ENCODE assay signal across 9 cellular contexts in the genomic region with DNA sequence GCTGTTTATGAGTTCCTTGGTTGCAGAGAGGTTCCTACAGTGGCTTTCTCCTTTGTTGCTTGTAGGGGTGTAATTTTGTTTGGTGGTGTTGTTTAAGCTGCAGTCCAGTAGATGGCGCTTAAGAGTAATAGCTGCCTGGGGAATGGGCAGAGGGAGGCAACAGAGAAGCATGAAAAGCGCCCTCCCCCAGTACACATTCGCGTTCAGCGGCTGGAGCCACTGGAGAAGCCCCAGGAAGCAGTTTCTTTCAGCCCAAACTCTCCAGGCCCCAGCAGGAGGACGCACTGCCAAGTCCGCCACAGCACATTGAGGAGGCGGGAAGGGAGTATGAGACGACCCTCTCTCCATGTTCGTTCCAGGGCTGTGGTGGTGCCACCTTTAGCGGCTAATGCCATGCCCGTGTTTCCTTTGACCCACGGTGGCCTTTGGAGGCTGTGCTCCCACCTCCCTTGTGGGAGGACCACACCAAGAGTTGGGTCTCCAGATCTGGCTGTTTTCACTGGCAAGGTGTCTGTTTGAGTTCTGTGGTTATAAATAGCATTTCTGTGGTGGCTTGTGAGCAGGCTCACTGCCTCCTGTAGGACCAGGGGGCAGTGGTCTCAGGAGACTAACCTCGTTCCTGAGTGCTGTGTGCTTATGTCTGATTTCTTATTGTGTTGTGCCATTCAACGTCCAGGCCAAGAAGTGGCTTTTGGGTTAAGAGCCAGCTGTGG.
DNase-seq lines count a peak whose midpoint lies in the region; ATAC-seq, FAIRE-seq and TF ChIP-seq lines count a peak whose summit lies in the region.
"Had no signal": no experiment of that assay in that cellular context is flagged by ENCODE, and none has a peak within 500 bp of the region (broad histone marks: within the 10 kb centered on the region; RNA-seq: fewer than 3 reads in every experiment).

No MANE protein-coding gene starts in this region.

- H3K36me3 ChIP-seq in HCT116 (ENCODE audit: control insufficient read depth in 1 of 2, insufficient read depth in 2 of 2, low read length in 2 of 2) (no peaks in the 10 kb centered on the region), endothelial cell of umbilical vein (ENCODE audit: control insufficient read depth in 2 of 2, extremely low read depth in 1 of 2, insufficient read depth in 2 of 2, low read length in 2 of 2) (no peaks in the 10 kb centered on the region)

- H3K9me1 ChIP-seq in endothelial cell of umbilical vein (replicated peaks; ENCODE audit: control insufficient read depth, extremely low read depth, insufficient read depth, low read length) = no peaks in the 10 kb centered on the region

- DNase-seq in DMS 273 (lab: John Stamatoyannopoulos, UW; ENCODE audit: unreplicated experiment) (peak; percentile 62), DMS 273 treated with DMSO at 0.1 percent for 48 hours (lab: John Stamatoyannopoulos, UW) (no peak), HCT116 (ENCODE audit: low read depth, low spot score) (peak; percentile 13), RWPE1 (ENCODE audit: low spot score) (peak; percentile 53), endothelial cell of umbilical vein (ENCODE audit: low read depth, low spot score) (peak; percentile 63)

- H2AFZ ChIP-seq in HCT116 (ENCODE audit: low read depth, low read length, poor library complexity, severe bottlenecking) = no peak overlapping the region
- no peak overlapping the region for H2AFZ ChIP-seq in endothelial cell of umbilical vein (ENCODE audit: low read depth, low read length)

- dilution Hi-C loops in endothelial cell of umbilical vein (cut with MboI; ENCODE audit: extremely low pct_ligation_motif_present, low sequenced_read_pairs) = no loop called here

- RAD21 ChIA-PET in HCT116 (lab: Charles Lee; ENCODE audit: low non-redundant PET in 1 of 2, low total read pairs in 2 of 2, uncharacterized antibody in 2 of 2, unreplicated experiment in 2 of 2) = no interaction called here

- H3K9ac ChIP-seq in HCT116 (ENCODE audit: low read length) = no peak overlapping the region
- H3K9ac ChIP-seq in endothelial cell of umbilical vein (replicated peaks; ENCODE audit: extremely low read depth, insufficient read depth, low read length) = no peak overlapping the region

- H3K4me1 Mint-ChIP-seq in nephron = peaks cover 4% of the 10 kb centered on the region

- H3K79me2 ChIP-seq in HCT116 (ENCODE audit: insufficient read depth, low read length) (peaks cover 10% of the 10 kb centered on the region), endothelial cell of umbilical vein (ENCODE audit: control insufficient read depth, insufficient read depth, low read length) (peaks cover 7% of the 10 kb centered on the region)

- H3K27ac Mint-ChIP-seq in nephron = peak overlapping the region in 2 of 3 experiments; percentile 3 to 26

- peak; percentile 94 for ATAC-seq in HCT116
- ATAC-seq in GM21381 (IDR thresholded peaks at IDR 0.05; ENCODE audit: unreplicated experiment) = no peak
- ATAC-seq in HG03520 (IDR thresholded peaks at IDR 0.05; ENCODE audit: unreplicated experiment) = no peak

- no peak overlapping the region for H3K27ac ChIP-seq in HCT116 (ENCODE audit: low read depth, low read length)
- H3K27ac ChIP-seq in RWPE1 = no peak overlapping the region
- no peak overlapping the region for H3K27ac ChIP-seq in endothelial cell of umbilical vein (ENCODE audit: insufficient read depth, low read depth, low read length)

- peaks cover 13% of the 10 kb centered on the region for H3K36me3 Mint-ChIP-seq in nephron (ENCODE audit: low read depth)

- H3K27me3 Mint-ChIP-seq in nephron (ENCODE audit: low read depth) = no peaks in the 10 kb centered on the region

- peak; percentile 85 for FAIRE-seq in endothelial cell of umbilical vein (lab: Jason Lieb, UNC)
- FAIRE-seq: A204.1 had no signal

- no peaks in the 10 kb centered on the region for H3K9me3 ChIP-seq in HCT116 (ENCODE audit: control insufficient read depth in 1 of 2, insufficient read depth in 1 of 2, low read depth in 1 of 2, low read length in 2 of 2)
- H3K9me3 ChIP-seq in endothelial cell of umbilical vein (replicated peaks; ENCODE audit: control insufficient read depth, insufficient read depth, low read length) = no peaks in the 10 kb centered on the region

- peaks cover 11% of the 10 kb centered on the region for H3K9me3 Mint-ChIP-seq in nephron

- H3K27me3 ChIP-seq in HCT116 (ENCODE audit: insufficient read depth, low read length) = no peaks in the 10 kb centered on the region
- no peaks in the 10 kb centered on the region for H3K27me3 ChIP-seq in endothelial cell of umbilical vein (ENCODE audit: control insufficient read depth in 2 of 2, insufficient read depth in 2 of 2, low read length in 2 of 2)

- TF ChIP-seq RAD21 in HCT116 (IDR thresholded peaks at IDR 0.05; ENCODE audit: low read depth) = peak; percentile 73

- TF ChIP-seq POLR2A in HCT116 (IDR thresholded peaks at IDR 0.05; ENCODE audit: borderline replicate concordance, extremely low read depth, insufficient read depth, insufficient read length) (no peak), endothelial cell of umbilical vein (IDR thresholded peaks at IDR 0.05; ENCODE audit: low read depth, low read length) (no peak)

- H3K4me3 Mint-ChIP-seq in nephron = no peak overlapping the region

- H3K4me2 ChIP-seq in HCT116 (ENCODE audit: low read length) (no peak overlapping the region), endothelial cell of umbilical vein (ENCODE audit: insufficient read depth, low read length) (no peak overlapping the region)

- H4K20me1 ChIP-seq in HCT116 (ENCODE audit: insufficient read depth) = 0 out of 2 replicates have a peak, but pooled peaks cover 3% of the 10 kb centered on the region
- H4K20me1 ChIP-seq in endothelial cell of umbilical vein (replicated peaks; ENCODE audit: control insufficient read depth, extremely low read depth, insufficient read depth, low read length) = no peaks in the 10 kb centered on the region

- no peaks in the 10 kb centered on the region for H3K4me1 ChIP-seq in HCT116 (ENCODE audit: control insufficient read depth in 1 of 2, insufficient read depth in 2 of 2, low read length in 2 of 2)
- no peaks in the 10 kb centered on the region for H3K4me1 ChIP-seq in endothelial cell of umbilical vein (ENCODE audit: control insufficient read depth, extremely low read depth, insufficient read depth, low read length)

- no peak overlapping the region for H3K4me3 ChIP-seq in HCT116 (replicated peaks in 1 of 2; ENCODE audit: low read depth in 1 of 2, low read length in 2 of 2)
- no peak overlapping the region for H3K4me3 ChIP-seq in endothelial cell of umbilical vein (replicated peaks in 1 of 3; ENCODE audit: insufficient read depth in 1 of 3, low read depth in 1 of 3, low read length in 3 of 3)

- POLR2A ChIA-PET in HCT116 (lab: Charles Lee) = no interaction called here
- POLR2A ChIA-PET in RWPE1 (lab: Yijun Ruan, JAX; ENCODE audit: low non-redundant PET) = no interaction called here
- POLR2A ChIA-PET in endothelial cell of umbilical vein (lab: Charles Lee) = interaction anchor here (1.0 kb wide), 1 partner anchor 458 kb away, joined by 3 read pairs; a partner anchor contains a TSS

- H3K9me2 ChIP-seq in HCT116 (ENCODE audit: insufficient read depth) = no peaks in the 10 kb centered on the region

- intact Hi-C loops in HCT116 (cut with micrococcal nuclease) = loop anchor here (10.0 kb wide), 1 partner anchor 461 kb away; a partner anchor contains a TSS
- intact Hi-C loops in endothelial cell of umbilical vein (cut with micrococcal nuclease) = loop anchor here (1.0 to 10.0 kb wide), 7 partner anchors 83 to 1280 kb away; no protein-coding TSS in a partner anchor

- BruUV-seq in HCT116 (replicated peaks; lab: Mats Ljungman, UMichigan) (no TSS peak), endothelial cell of umbilical vein (replicated peaks; lab: Mats Ljungman, UMichigan) (no TSS peak)

- CTCF ChIA-PET in HCT116 (lab: Charles Lee) (interaction anchor here (0.6 to 1.2 kb wide), 5 partner anchors 9 to 1047 kb away, joined by 3 to 5 read pairs (median 3); no protein-coding TSS in a partner anchor), RWPE1 (lab: Yijun Ruan, JAX) (interaction anchor here (0.5 kb wide), 1 partner anchor 145 kb away, joined by 3 read pairs; no protein-coding TSS in a partner anchor), endothelial cell of umbilical vein (lab: Charles Lee) (interaction anchor here (0.6 to 2.9 kb wide), 23 partner anchors 10 to 1279 kb away, joined by 3 to 21 read pairs (median 4); no protein-coding TSS in a partner anchor)

- peak; percentile 60 to 79 (median 76); a peak in 5 of 6 replicates for TF ChIP-seq CTCF in HCT116 (IDR thresholded peaks at IDR 0.05 in 2 of 3, conservative IDR thresholded peaks at IDR 0.05 in 1 of 3; ENCODE audit: borderline replicate concordance in 1 of 3, insufficient read depth in 1 of 3, low read depth in 2 of 3, low read length in 2 of 3)
- TF ChIP-seq CTCF in RWPE1 (conservative IDR thresholded peaks at IDR 0.05; ENCODE audit: low read depth) = peak; percentile 57
- peak; percentile 73 to 80 for TF ChIP-seq CTCF in endothelial cell of umbilical vein (IDR thresholded peaks at IDR 0.05; ENCODE audit: extremely low read depth in 1 of 2, insufficient read depth in 1 of 2, low read depth in 1 of 2, low read length in 2 of 2)
- TF ChIP-seq CTCF in nephron (IDR thresholded peaks at IDR 0.05; ENCODE audit: unreplicated experiment in 3 of 3) = peak; percentile 43 to 66 (median 58)

TF ChIP-seq in HCT116, 20 proteins besides CTCF, POLR2A, EP300 and RAD21 (continues in another document):
- TF ChIP-seq POLR2AphosphoS5 (IDR thresholded peaks at IDR 0.05; ENCODE audit: low read depth, low read length) = no peak
- TF ChIP-seq, protein P1, sequence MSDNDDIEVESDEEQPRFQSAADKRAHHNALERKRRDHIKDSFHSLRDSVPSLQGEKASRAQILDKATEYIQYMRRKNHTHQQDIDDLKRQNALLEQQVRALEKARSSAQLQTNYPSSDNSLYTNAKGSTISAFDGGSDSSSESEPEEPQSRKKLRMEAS (IDR thresholded peaks at IDR 0.05) = no peak
- TF ChIP-seq YY1 (IDR thresholded peaks at IDR 0.05; ENCODE audit: extremely low read depth, insufficient replicate concordance, low read depth, low read length) = no peak
- no peak for TF ChIP-seq ZFX (IDR thresholded peaks at IDR 0.05)
- no peak for TF ChIP-seq ELF1 (IDR thresholded peaks at IDR 0.05; ENCODE audit: borderline replicate concordance, low read depth)
- TF ChIP-seq ZNF274 (IDR thresholded peaks at IDR 0.05; ENCODE audit: low read depth, low read length) = no peak

TF ChIP-seq in endothelial cell of umbilical vein, 7 proteins besides CTCF, POLR2A, EP300 and RAD21 (continues in another document):
- TF ChIP-seq, protein P1 (IDR thresholded peaks at IDR 0.05; ENCODE audit: insufficient read depth, insufficient read length) = no peak
- TF ChIP-seq FOS (IDR thresholded peaks at IDR 0.05; ENCODE audit: borderline replicate concordance, insufficient read depth, low read length) = no peak
- TF ChIP-seq MYC (IDR thresholded peaks at IDR 0.05; ENCODE audit: low read depth, low read length) = no peak
- no peak for TF ChIP-seq JUN (IDR thresholded peaks at IDR 0.05; ENCODE audit: borderline replicate concordance, insufficient read depth, insufficient read length, low read depth)
- TF ChIP-seq EZH2 (IDR thresholded peaks at IDR 0.05; ENCODE audit: borderline replicate concordance, low read depth, low read length, severe bottlenecking) = no peak
